Comparison of ENCODE assay signal across 8 cellular contexts in genomic region chr14:95319312-95320075, GRCh38. TPM values are rescaled to one million over a fixed set of nuclear protein-coding genes. Genes with fewer than 3 reads are reported as not detected.
DNase-seq lines count a peak whose midpoint lies in the region; ATAC-seq, FAIRE-seq and TF ChIP-seq lines count a peak whose summit lies in the region.

Gene CLMN, minus strand, starts transcription at chr14:95319908. Its CDS starts 116 bp downstream, at chr14:95319792.

- H3K27ac ChIP-seq in heart left ventricle = peak within 1 kb of the TSS; percentile 58 to 91 (median 80)

- peak within 1 kb of the TSS; percentile 82 for H3K4me3 Mint-ChIP-seq in progenitor cell of endocrine pancreas (ENCODE audit: low read depth)

- TF ChIP-seq POLR2A in heart left ventricle (IDR thresholded peaks at IDR 0.05) = no peak

- H3K4me1 Mint-ChIP-seq in progenitor cell of endocrine pancreas (ENCODE audit: low read depth) = peaks cover 16% of the 10 kb centered on the region

- H3K36me3 Mint-ChIP-seq in progenitor cell of endocrine pancreas (ENCODE audit: insufficient read depth) = peaks cover 1% of the 10 kb centered on the region

- H3K4me3 ChIP-seq in heart left ventricle = peak within 1 kb of the TSS; percentile 64 to 99 (median 87)

- H3K4me1 ChIP-seq in heart left ventricle = peaks cover 0 to 57% (median 7%) of the 10 kb centered on the region in 12 donors

- no peaks in the 10 kb centered on the region for H3K36me3 ChIP-seq in heart left ventricle

- no peaks in the 10 kb centered on the region for H3K27me3 ChIP-seq in heart left ventricle

- peak; percentile 50 for DNase-seq in D721Med (ENCODE audit: insufficient read length, low spot score)
- peak; percentile 46 for DNase-seq in NCI-H774 (lab: John Stamatoyannopoulos, UW)
- peak; percentile 39 for DNase-seq in activated naive CD4-positive, alpha-beta T cell treated with anti-CD3 and anti-CD28 coated beads, Interleukin-2, amount 50 U/mL, for 16 hours
- peak in 4 of 5 donors; percentile 34 to 48 (median 48) for DNase-seq in heart left ventricle
- peak; percentile 43 for DNase-seq in progenitor cell of endocrine pancreas (ENCODE audit: low spot score, unreplicated experiment)

- FAIRE-seq in D721Med (lab: Jason Lieb, UNC) = no peak

- peak; percentile 37 for ATAC-seq in GM21576 (IDR thresholded peaks at IDR 0.05; ENCODE audit: unreplicated experiment)
- peak in 3 of 4 donors; percentile 34 to 61 (median 59) for ATAC-seq in heart left ventricle
- ATAC-seq in GM21423 (IDR thresholded peaks at IDR 0.05; ENCODE audit: unreplicated experiment) = no peak
- no peak for ATAC-seq in GM21528 (IDR thresholded peaks at IDR 0.05; ENCODE audit: low FRiP score, unreplicated experiment)

- H3K9me3 Mint-ChIP-seq in progenitor cell of endocrine pancreas (ENCODE audit: low read depth) = no peaks in the 10 kb centered on the region

- H3K27me3 Mint-ChIP-seq in progenitor cell of endocrine pancreas = peaks cover 47% of the 10 kb centered on the region

- no peaks in the 10 kb centered on the region for H3K9me3 ChIP-seq in heart left ventricle

- intact Hi-C loops in heart left ventricle (cut with DNase I) = loop anchor here in 4 of 10 donors (2.0 to 10.0 kb wide), 5 partner anchors 62 to 108 kb away; no protein-coding TSS in a partner anchor

- H3K27ac Mint-ChIP-seq in progenitor cell of endocrine pancreas = peak within 1 kb of the TSS; percentile 88

- TF ChIP-seq CTCF in D721Med (IDR thresholded peaks at IDR 0.05; ENCODE audit: insufficient read depth, missing control alignments) (no peak), heart left ventricle (IDR thresholded peaks at IDR 0.05) (no peak), progenitor cell of endocrine pancreas (IDR thresholded peaks at IDR 0.05; ENCODE audit: unreplicated experiment) (no peak)

- WGBS in heart left ventricle, 4 donors = 0 to 1% (median 0%) methylated on average over 9 to 95 of the region's 98 CpGs

RNA-seq across cellular contexts. Expression of gene CLMN, which starts in this region (rescaled TPM):
- total RNA-seq in heart left ventricle (10 to 100 TPM in 1 of 9 donors, 1 to 10 TPM in 8; 4.6 to 10.2 (median 6.8) TPM), progenitor cell of endocrine pancreas (25.3 and 31.5 TPM in 2 replicates)
- 1 to 10 TPM; 3.1 to 4.3 TPM for polyA plus RNA-seq in heart left ventricle

Comparison
In these comparisons a context has a peak if more than half of its experiments do, and no peak if none do; other contexts are left out.
1. ATAC-seq: peak in GM21576 (single experiment) and heart left ventricle (3 of 4); none in GM21423 (single experiment) and GM21528 (single experiment).
2. Peak in every context shown above with its lines, with median percentiles within 50 percentile points of each other: DNase-seq.